Comparison of ENCODE assay signal across 9 cellular contexts in the genomic region with DNA sequence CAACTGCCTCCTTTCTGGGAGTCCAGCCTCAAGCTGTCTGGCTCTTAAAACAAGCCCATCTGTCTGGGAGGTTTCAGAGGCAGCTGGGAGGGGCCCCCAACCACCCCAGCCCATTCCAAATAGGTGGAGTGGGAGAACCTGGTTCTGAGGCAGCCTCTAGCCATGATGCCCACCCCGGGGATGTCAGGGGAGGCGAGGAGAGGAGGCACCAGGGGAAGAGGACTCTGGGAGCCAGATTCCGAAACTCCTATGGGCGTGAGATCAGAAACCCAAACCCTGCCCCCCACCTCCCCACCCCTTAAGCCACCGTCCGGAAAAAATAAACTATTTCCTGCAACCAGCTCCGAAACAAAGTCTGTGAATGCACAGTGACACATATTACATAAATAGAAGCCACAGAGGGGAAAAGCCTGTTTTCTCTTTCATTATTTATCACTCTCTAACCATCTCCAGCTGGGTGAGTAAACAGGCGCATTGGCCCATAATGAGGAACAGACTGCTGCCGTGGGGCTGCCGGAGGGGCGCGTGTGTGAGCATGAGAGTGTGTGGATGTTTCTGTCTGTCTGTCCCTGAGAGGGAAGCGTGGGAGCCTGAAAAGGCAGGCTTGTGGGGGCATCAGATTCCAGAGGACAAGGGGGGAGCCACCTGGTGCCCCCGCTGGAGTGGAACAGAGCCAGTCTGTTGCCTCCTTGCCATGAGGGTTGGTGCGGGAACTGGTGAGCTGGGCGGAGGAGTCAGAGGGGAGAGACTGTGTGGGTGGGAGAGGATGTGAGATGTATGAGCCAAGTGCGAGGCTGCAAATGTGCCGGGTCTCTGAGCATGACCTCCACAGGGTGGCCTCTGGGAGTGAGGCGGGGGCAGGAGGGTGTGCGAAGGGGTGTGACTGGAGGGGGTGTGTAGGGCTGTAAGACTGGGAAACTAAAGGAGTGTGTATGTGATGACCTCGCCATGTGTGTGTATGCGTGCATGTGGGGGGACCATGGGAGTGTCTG. TPM values are rescaled to one million over a fixed set of nuclear protein-coding genes. Genes with fewer than 3 reads are reported as not detected.
DNase-seq lines count a peak whose midpoint lies in the region; ATAC-seq and TF ChIP-seq lines count a peak whose summit lies in the region.
"Had no signal": no experiment of that assay in that cellular context is flagged by ENCODE, and none has a peak within 500 bp of the region (broad histone marks: within the 10 kb centered on the region; RNA-seq: fewer than 3 reads in every experiment).

No MANE protein-coding gene starts in this region.

- CTCF ChIA-PET in AG04450 (lab: Charles Lee): no interaction called here

- H3K36me3 ChIP-seq in mucosa of descending colon (ENCODE audit: low read depth): no peaks in the 10 kb centered on the region

- H3K27me3 ChIP-seq in AG04450 (ENCODE audit: control insufficient read depth, insufficient read depth, low read length): no peaks in the 10 kb centered on the region

- no peak overlapping the region for H3K27ac ChIP-seq in AG04450 (ENCODE audit: low read depth, low read length)
- H3K27ac ChIP-seq: HL-60 had no signal

- no peaks in the 10 kb centered on the region for H3K9me3 ChIP-seq in AG04450 (ENCODE audit: control insufficient read depth, insufficient read depth, low read length)
- no peaks in the 10 kb centered on the region for H3K9me3 ChIP-seq in mucosa of descending colon

- peak; percentile 23 for DNase-seq in AG04450 (ENCODE audit: low read depth, low spot score)
- peak; percentile 15 to 57 for DNase-seq in NOMO-1 (lab: John Stamatoyannopoulos, UW; ENCODE audit: unreplicated experiment in 2 of 2)
- peak; percentile 49 for DNase-seq in activated gamma-delta T cell treated with Interleukin-2 at 50 U/mL for 16 hours
- peak in 1 of 3 donors; percentile 60 for DNase-seq in mucosa of descending colon
- no peak for DNase-seq in type B pancreatic cell (ENCODE audit: extremely low spot score, unreplicated experiment)
- DNase-seq in middle frontal gyrus (ENCODE audit: extremely low spot score, low spot score): no peak

- no peaks in the 10 kb centered on the region for H3K36me3 Mint-ChIP-seq in type B pancreatic cell

- H3K27ac Mint-ChIP-seq in type B pancreatic cell: peak overlapping the region; percentile 83

- H3K4me3 ChIP-seq in AG04450 (ENCODE audit: low read depth, low read length): no peak overlapping the region
- no peak overlapping the region for H3K4me3 ChIP-seq in mucosa of descending colon

- ATAC-seq in HG02885 (IDR thresholded peaks at IDR 0.05; ENCODE audit: poor library complexity, unreplicated experiment) (peak; percentile 90), mucosa of descending colon (peak; percentile 37)

- H3K4me1 Mint-ChIP-seq in type B pancreatic cell (ENCODE audit: unreplicated experiment): peaks cover 41% of the 10 kb centered on the region

- peak; percentile 15 for TF ChIP-seq POLR2A in GM18526 (IDR thresholded peaks at IDR 0.05; ENCODE audit: extremely low read depth, insufficient read length)

- POLR2A ChIA-PET in AG04450 (lab: Yijun Ruan, JAX): interaction anchor here (0.9 kb wide), 1 partner anchor 70 kb away, joined by 4 read pairs; no protein-coding TSS in a partner anchor

- peak overlapping the region; percentile 81 for H3K4me3 Mint-ChIP-seq in type B pancreatic cell

- peaks cover 29% of the 10 kb centered on the region for H3K4me1 ChIP-seq in mucosa of descending colon (ENCODE audit: low read depth)

- intact Hi-C loops in mucosa of descending colon (cut with DNase I, micrococcal nuclease): no loop called here

- no peaks in the 10 kb centered on the region for H3K9me3 Mint-ChIP-seq in type B pancreatic cell

- TF ChIP-seq CTCF in AG04450 (IDR thresholded peaks at IDR 0.05; ENCODE audit: low read depth, low read length) (no peak), mucosa of descending colon (IDR thresholded peaks at IDR 0.05) (no peak), type B pancreatic cell (conservative IDR thresholded peaks at IDR 0.05) (no peak)

- H3K27me3 Mint-ChIP-seq in type B pancreatic cell: peaks cover 16% of the 10 kb centered on the region

RNA-seq across cellular contexts. Expression of a gene that starts 14.3 kb away (rescaled TPM):
- polyA plus RNA-seq in AG04450 (2011; rRNA removed): 1.9 and 3.1 TPM in 2 replicates
- 3.9 and 5.2 TPM in 2 replicates for polyA minus RNA-seq in AG04450 (2011; rRNA and poly(A)+ RNA removed)
- total RNA-seq in mucosa of descending colon: 10 to 100 TPM; 31.5 to 34.9 (median 33.8) TPM
- 62.2 and 100 TPM in 2 replicates for total RNA-seq in type B pancreatic cell (ENCODE audit: low replicate concordance)

Comparison
In these comparisons a context has a peak if more than half of its experiments do, and no peak if none do; other contexts are left out.
1. DNase-seq: peak in AG04450 (single experiment), NOMO-1 (2 of 2) and activated gamma-delta T cell treated with Interleukin-2 at 50 U/mL for 16 hours (single experiment); none in type B pancreatic cell (single experiment) and middle frontal gyrus (single experiment).